9 cellular contexts compared by ENCODE assay signal in the genomic region with DNA sequence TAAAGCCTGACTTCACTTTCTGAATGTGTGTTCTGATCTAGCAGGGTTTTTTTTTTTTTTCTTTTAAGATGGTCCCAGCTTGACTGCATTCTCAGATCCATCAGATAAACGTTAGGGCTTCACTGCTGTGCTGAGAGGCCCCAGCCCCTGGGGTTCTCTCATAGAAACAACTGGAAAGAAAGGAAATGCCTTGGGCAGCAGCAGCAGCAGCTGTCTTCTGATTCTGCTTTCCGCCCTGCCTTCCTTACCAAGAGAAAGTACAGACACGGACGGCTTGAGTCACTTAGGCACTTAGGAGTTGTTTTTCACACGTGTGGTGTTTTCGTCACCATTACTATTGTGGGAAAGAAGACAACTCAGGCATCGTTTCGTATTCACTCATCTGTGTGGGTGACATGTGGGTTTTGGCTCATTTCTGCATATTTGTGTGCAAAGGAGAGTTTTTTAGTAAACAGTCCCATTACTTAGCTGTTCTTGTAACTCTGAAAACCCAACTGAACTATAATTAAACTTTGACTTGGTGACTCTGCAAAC.
A peak's percentile ranks its signal among the peaks of the same experiment; 100 is the strongest.
DNase-seq lines count a peak whose midpoint lies in the region; ATAC-seq, FAIRE-seq and TF ChIP-seq lines count a peak whose summit lies in the region.
"Had no signal": no experiment of that assay in that cellular context is flagged by ENCODE, and none has a peak within 500 bp of the region (broad histone marks: within the 10 kb centered on the region; RNA-seq: fewer than 3 reads in every experiment).

No MANE protein-coding gene starts in this region.

- intact Hi-C loops in ascending aorta (cut with DNase I), result loop anchor here (5.0 kb wide), 2 partner anchors 35 to 60 kb away; no protein-coding TSS in a partner anchor

- peak; percentile 100 for FAIRE-seq in GM12892 (lab: Jason Lieb, UNC)
- FAIRE-seq: TTC549 had no signal

- DNase-seq in GM12892 (ENCODE audit: insufficient read length), result peak; percentile 27
- DNase-seq in SK-N-MC (ENCODE audit: low read depth, low spot score), result peak; percentile 81
- DNase-seq in ascending aorta (ENCODE audit: low spot score in 2 of 2), result peak; percentile 30 to 83
- DNase-seq in iris pigment epithelial cell (ENCODE audit: low read depth), result peak; percentile 100
- peak; percentile 67 for DNase-seq in stimulated activated CD4-positive, alpha-beta T cell treated with anti-CD3 and anti-CD28 coated beads, Interleukin-15, amount 100 ng/mL, for 48 hours (ENCODE audit: low read depth in 2 of 2)
- no peak for DNase-seq in SKM-1 (lab: John Stamatoyannopoulos, UW; ENCODE audit: unreplicated experiment)
- no peak for DNase-seq in cerebellar nuclear complex (lab: John Stamatoyannopoulos, UW)

- H3K9ac ChIP-seq in SK-N-MC (ENCODE audit: insufficient read length), result no peak overlapping the region

- H3K27ac ChIP-seq in SK-N-MC, result peak overlapping the region; percentile 93
- peak overlapping the region; percentile 65 to 80 for H3K27ac ChIP-seq in ascending aorta

- H3K36me3 ChIP-seq in SK-N-MC (ENCODE audit: insufficient read depth, low read length) (no peaks in the 10 kb centered on the region), ascending aorta (peaks cover 32 to 46% of the 10 kb centered on the region in 2 donors)

- H3K4me3 ChIP-seq in SK-N-MC (peak overlapping the region; percentile 61), ascending aorta (no peak overlapping the region)

- H3K4me1 ChIP-seq in ascending aorta, result peaks cover 0 to 15% of the 10 kb centered on the region in 2 donors

- peak; percentile 77 for ATAC-seq in HG02759 (IDR thresholded peaks at IDR 0.05; ENCODE audit: unreplicated experiment)

- TF ChIP-seq POLR2A in GM12892 (IDR thresholded peaks at IDR 0.05; ENCODE audit: low read depth, low read length), result peak; percentile 62

- no peaks in the 10 kb centered on the region for H3K27me3 ChIP-seq in ascending aorta

- H3K9me3 ChIP-seq in SK-N-MC (ENCODE audit: low read depth, low read length) (no peaks in the 10 kb centered on the region), ascending aorta (no peaks in the 10 kb centered on the region)

- no peak for TF ChIP-seq CTCF in ascending aorta (IDR thresholded peaks at IDR 0.05)

Comparison
In these comparisons a context has a peak if more than half of its experiments do, and no peak if none do; other contexts are left out.
1. DNase-seq: peak in GM12892 (single experiment), SK-N-MC (single experiment), ascending aorta (2 of 2), iris pigment epithelial cell (single experiment) and stimulated activated CD4-positive, alpha-beta T cell treated with anti-CD3 and anti-CD28 coated beads, Interleukin-15, amount 100 ng/mL, for 48 hours (2 of 2); none in SKM-1 (single experiment) and cerebellar nuclear complex (0 of 2).